Comparison of ENCODE assay signal across 1 cellular context in the genomic region with DNA sequence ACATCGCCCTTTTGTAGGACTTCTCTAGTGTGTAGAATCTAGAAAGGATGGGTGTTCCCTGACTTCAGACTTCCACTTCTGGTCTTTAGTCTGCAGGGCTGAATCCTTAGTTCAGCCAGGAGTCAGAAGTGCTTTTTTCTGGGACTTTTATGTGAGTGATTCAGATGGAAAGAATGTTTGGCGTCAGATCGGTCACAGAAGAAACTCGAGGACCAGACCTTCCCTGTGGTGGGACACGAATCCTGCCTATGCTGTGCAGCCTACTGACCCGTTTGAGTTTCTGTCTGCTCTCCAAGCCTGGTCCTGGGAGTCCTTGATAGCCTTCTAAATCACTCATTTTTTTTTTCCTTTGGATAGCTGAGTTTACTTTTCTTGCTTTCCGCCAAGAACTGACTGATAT.
TF ChIP-seq lines count a peak whose summit lies in the region.

No MANE protein-coding gene starts in this region.

TF ChIP-seq in IMR-90, 13 proteins besides CTCF, POLR2A, EP300 and RAD21 (continued from another document):
- TF ChIP-seq, protein P1, sequence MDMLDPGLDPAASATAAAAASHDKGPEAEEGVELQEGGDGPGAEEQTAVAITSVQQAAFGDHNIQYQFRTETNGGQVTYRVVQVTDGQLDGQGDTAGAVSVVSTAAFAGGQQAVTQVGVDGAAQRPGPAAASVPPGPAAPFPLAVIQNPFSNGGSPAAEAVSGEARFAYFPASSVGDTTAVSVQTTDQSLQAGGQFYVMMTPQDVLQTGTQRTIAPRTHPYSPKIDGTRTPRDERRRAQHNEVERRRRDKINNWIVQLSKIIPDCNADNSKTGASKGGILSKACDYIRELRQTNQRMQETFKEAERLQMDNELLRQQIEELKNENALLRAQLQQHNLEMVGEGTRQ (IDR thresholded peaks at IDR 0.05; ENCODE audit: low read depth, low read length), result no peak
- TF ChIP-seq RCOR1 (IDR thresholded peaks at IDR 0.05; ENCODE audit: insufficient replicate concordance, low read length) (no peak), MAZ (IDR thresholded peaks at IDR 0.05; ENCODE audit: borderline replicate concordance, low read depth, low read length) (no peak), CEBPB (IDR thresholded peaks at IDR 0.05; ENCODE audit: low read depth, low read length) (no peak), NFE2L2 (IDR thresholded peaks at IDR 0.05; ENCODE audit: low read depth, low read length) (no peak), BHLHE40 (IDR thresholded peaks at IDR 0.05; ENCODE audit: low read depth, low read length) (no peak), FOS (IDR thresholded peaks at IDR 0.05; ENCODE audit: low read depth, low read length) (no peak; the same call in 1 of the 2 replicates)
- TF ChIP-seq, protein P2, sequence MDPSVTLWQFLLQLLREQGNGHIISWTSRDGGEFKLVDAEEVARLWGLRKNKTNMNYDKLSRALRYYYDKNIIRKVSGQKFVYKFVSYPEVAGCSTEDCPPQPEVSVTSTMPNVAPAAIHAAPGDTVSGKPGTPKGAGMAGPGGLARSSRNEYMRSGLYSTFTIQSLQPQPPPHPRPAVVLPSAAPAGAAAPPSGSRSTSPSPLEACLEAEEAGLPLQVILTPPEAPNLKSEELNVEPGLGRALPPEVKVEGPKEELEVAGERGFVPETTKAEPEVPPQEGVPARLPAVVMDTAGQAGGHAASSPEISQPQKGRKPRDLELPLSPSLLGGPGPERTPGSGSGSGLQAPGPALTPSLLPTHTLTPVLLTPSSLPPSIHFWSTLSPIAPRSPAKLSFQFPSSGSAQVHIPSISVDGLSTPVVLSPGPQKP (IDR thresholded peaks at IDR 0.05; ENCODE audit: borderline replicate concordance, low read depth, low read length), result no peak
